Comparison of ENCODE assay signal across 10 cellular contexts in genomic region chr1:175824079-175824478, GRCh38.
DNase-seq lines count a peak whose midpoint lies in the region; ATAC-seq and TF ChIP-seq lines count a peak whose summit lies in the region.
"Had no signal": no experiment of that assay in that cellular context is flagged by ENCODE, and none has a peak within 500 bp of the region (broad histone marks: within the 10 kb centered on the region; RNA-seq: fewer than 3 reads in every experiment).

No MANE protein-coding gene starts in this region.

- H3K4me1 ChIP-seq in ascending aorta = peaks cover 0 to 13% of the 10 kb centered on the region in 2 donors

- ATAC-seq in GM21717 (IDR thresholded peaks at IDR 0.05; ENCODE audit: unreplicated experiment) = no peak

- H3K27ac ChIP-seq in ascending aorta = no peak overlapping the region
- H3K27ac ChIP-seq: VCaP had no signal

- H3K27me3 ChIP-seq in ascending aorta = no peaks in the 10 kb centered on the region

- no peaks in the 10 kb centered on the region for H3K36me3 ChIP-seq in ascending aorta

- peaks cover 0 to 8% of the 10 kb centered on the region in 2 donors for H3K9me3 ChIP-seq in ascending aorta

- H3K4me3 ChIP-seq in fibroblast of villous mesenchyme (ENCODE audit: low read depth, low read length) (no peak overlapping the region), ascending aorta (no peak overlapping the region)

- intact Hi-C loops in ascending aorta (cut with DNase I) = no loop called here

- DNase-seq in activated CD4-positive, alpha-beta T cell treated with anti-CD3 and anti-CD28 coated beads for 48 hours = peak; percentile 55
- no peak for DNase-seq in activated CD4-positive, alpha-beta T cell treated with anti-CD3 and anti-CD28 coated beads for 1 hour
- peak; percentile 54 for DNase-seq in OCI-M1 (lab: John Stamatoyannopoulos, UW)
- DNase-seq in fibroblast of villous mesenchyme (ENCODE audit: low read depth) = no peak
- peak; percentile 7 for DNase-seq in stimulated activated CD4-positive, alpha-beta T cell treated with anti-CD3 and anti-CD28 coated beads, Interleukin-4, amount 100 ng/mL, for 24 hours
- no peak for DNase-seq in COR-L47 (lab: John Stamatoyannopoulos, UW)
- DNase-seq in ascending aorta (ENCODE audit: low spot score in 2 of 2) = no peak
- DNase-seq: AML-193 had no signal

- peak; percentile 28 for TF ChIP-seq CTCF in fibroblast of villous mesenchyme (IDR thresholded peaks at IDR 0.05; ENCODE audit: insufficient read depth, low read depth, low read length)
- TF ChIP-seq CTCF in ascending aorta (IDR thresholded peaks at IDR 0.05) = peak in 1 of 3 experiments; percentile 15

Comparison
In these comparisons a context has a peak if more than half of its experiments do, and no peak if none do; other contexts are left out.
1. DNase-seq: peak in activated CD4-positive, alpha-beta T cell treated with anti-CD3 and anti-CD28 coated beads for 48 hours (single experiment), OCI-M1 (single experiment) and stimulated activated CD4-positive, alpha-beta T cell treated with anti-CD3 and anti-CD28 coated beads, Interleukin-4, amount 100 ng/mL, for 24 hours (single experiment); none in activated CD4-positive, alpha-beta T cell treated with anti-CD3 and anti-CD28 coated beads for 1 hour (single experiment), fibroblast of villous mesenchyme (single experiment), COR-L47 (single experiment) and ascending aorta (0 of 2).